Comparison of ENCODE assay signal across 2 cellular contexts in genomic region chr2:207157162-207157481, GRCh38.
TF ChIP-seq lines count a peak whose summit lies in the region.

No MANE protein-coding gene starts in this region.

TF ChIP-seq in IMR-90, 13 proteins besides CTCF, POLR2A, EP300 and RAD21:
- no peak for TF ChIP-seq USF2 (IDR thresholded peaks at IDR 0.05; ENCODE audit: low read depth, low read length)

TF ChIP-seq in endothelial cell of umbilical vein, 7 proteins besides CTCF, POLR2A, EP300 and RAD21:
- TF ChIP-seq MYC (IDR thresholded peaks at IDR 0.05; ENCODE audit: low read depth, low read length) (no peak), JUN (IDR thresholded peaks at IDR 0.05; ENCODE audit: borderline replicate concordance, insufficient read depth, insufficient read length, low read depth) (no peak), EZH2 (IDR thresholded peaks at IDR 0.05; ENCODE audit: borderline replicate concordance, low read depth, low read length, severe bottlenecking) (no peak), MAX (IDR thresholded peaks at IDR 0.05; ENCODE audit: insufficient read depth, insufficient read length) (no peak), POLR2AphosphoS5 (IDR thresholded peaks at IDR 0.05; ENCODE audit: insufficient read depth, low read depth, low read length) (no peak), GATA2 (IDR thresholded peaks at IDR 0.05; ENCODE audit: insufficient read depth, insufficient read length, low read depth, low read length) (no peak), FOS (IDR thresholded peaks at IDR 0.05; ENCODE audit: borderline replicate concordance, insufficient read depth, low read length) (no peak)
